In genomic region chr15:75202251-75203016, GRCh38 we compare ENCODE assay signal across 8 cellular contexts. TPM values are rescaled to one million over a fixed set of nuclear protein-coding genes. Genes with fewer than 3 reads are reported as not detected.
DNase-seq lines count a peak whose midpoint lies in the region; TF ChIP-seq lines count a peak whose summit lies in the region.

No MANE protein-coding gene starts in this region.

- peak overlapping the region; percentile 98 to 99 for H3K9ac ChIP-seq in colonic mucosa (ENCODE audit: low read depth in 2 of 2, low read length in 2 of 2)
- peak overlapping the region; percentile 76 to 80 for H3K9ac ChIP-seq in liver (ENCODE audit: low read depth in 1 of 2, low read length in 2 of 2)

- H3K4me1 ChIP-seq in colonic mucosa (peaks cover 29% of the 10 kb centered on the region), liver (ENCODE audit: control insufficient read depth in 4 of 4, insufficient read depth in 4 of 4, low read length in 3 of 4) (peaks cover 5 to 45% (median 26%) of the 10 kb centered on the region in 4 donors)

- H3K36me3 ChIP-seq in H7 (replicated peaks; ENCODE audit: control insufficient read depth, insufficient read depth, low read length) (peaks cover 12% of the 10 kb centered on the region), colonic mucosa (no peaks in the 10 kb centered on the region), liver (ENCODE audit: control insufficient read depth in 4 of 4, insufficient read depth in 3 of 4, low read depth in 1 of 4, low read length in 3 of 4) (peaks cover 0 to 3% (median 0%) of the 10 kb centered on the region in 4 donors)

- no peak for TF ChIP-seq RAD21 in liver (IDR thresholded peaks at IDR 0.05)

- peak overlapping the region; percentile 82 for H3K4me3 ChIP-seq in GM12864 (ENCODE audit: low read depth, low read length)
- H3K4me3 ChIP-seq in H7 (ENCODE audit: insufficient read depth, low read depth, low read length) = peak overlapping the region; percentile 93
- H3K4me3 ChIP-seq in colonic mucosa = peak overlapping the region; percentile 88
- peak overlapping the region; percentile 74 to 81 (median 77) for H3K4me3 ChIP-seq in liver (ENCODE audit: low read depth in 1 of 3, low read length in 3 of 3)

- peak; percentile 18 for TF ChIP-seq CTCF in GM12864 (IDR thresholded peaks at IDR 0.05; ENCODE audit: low read depth, low read length, missing control alignments)
- TF ChIP-seq CTCF in colonic mucosa (IDR thresholded peaks at IDR 0.05) = peak; percentile 32
- TF ChIP-seq CTCF in liver (IDR thresholded peaks at IDR 0.05; ENCODE audit: low read depth, low read length, missing input control) = no peak

- intact Hi-C loops in colonic mucosa (cut with DNase I) = no loop called here

- DNase-seq in GM12864 (ENCODE audit: low read depth) = peak; percentile 73
- peak; percentile 82 for DNase-seq in H7
- peak; percentile 93 for DNase-seq in NAMALWA (ENCODE audit: low spot score)
- peak; percentile 79 to 84 for DNase-seq in activated CD4-positive, alpha-beta T cell treated with anti-CD3 and anti-CD28 coated beads for 4 hours
- DNase-seq in colonic mucosa = peak; percentile 83
- DNase-seq in stimulated activated CD4-positive, alpha-beta T cell treated with anti-CD3 and anti-CD28 coated beads, TNF-alpha, amount 100 ng/mL, for 1 hour (ENCODE audit: low read depth in 3 of 3, low spot score in 1 of 3) = peak; percentile 47 to 72 (median 70)
- no peak for DNase-seq in NCI-H1048 (lab: John Stamatoyannopoulos, UW)

- WGBS in liver = 2% methylated on average over 71 of the region's 71 CpGs

- H3K27ac ChIP-seq in colonic mucosa = peak overlapping the region; percentile 84
- peak overlapping the region; percentile 66 to 88 for H3K27ac ChIP-seq in liver (ENCODE audit: low read depth in 1 of 2, low read length in 2 of 2)

- H3K27me3 ChIP-seq in H7 (ENCODE audit: control insufficient read depth, insufficient read depth, low read length) (no peaks in the 10 kb centered on the region; the same call in 1 of the 2 replicates), colonic mucosa (no peaks in the 10 kb centered on the region), liver (ENCODE audit: control insufficient read depth in 4 of 4, insufficient read depth in 4 of 4, low read length in 3 of 4) (no peaks in the 10 kb centered on the region)

- H3K9me3 ChIP-seq in colonic mucosa (no peaks in the 10 kb centered on the region), liver (ENCODE audit: control insufficient read depth in 4 of 4, low read length in 3 of 4) (no peaks in the 10 kb centered on the region)

TF ChIP-seq in liver, 16 proteins besides CTCF, POLR2A, EP300 and RAD21:
- no peak for TF ChIP-seq FOXA2 (IDR thresholded peaks at IDR 0.05)
- TF ChIP-seq EGR1 (IDR thresholded peaks at IDR 0.05; ENCODE audit: low read depth in 2 of 2) = no peak
- no peak for TF ChIP-seq ZBTB33 (IDR thresholded peaks at IDR 0.05)
- no peak for TF ChIP-seq GABPA (IDR thresholded peaks at IDR 0.05 in 1 of 2, conservative IDR thresholded peaks at IDR 0.05 in 1 of 2)
- no peak for TF ChIP-seq HNF4A (conservative IDR thresholded peaks at IDR 0.05)
- TF ChIP-seq REST (IDR thresholded peaks at IDR 0.05) = no peak
- no peak for TF ChIP-seq ATF3 (IDR thresholded peaks at IDR 0.05)
- no peak for TF ChIP-seq RXRA (IDR thresholded peaks at IDR 0.05)
- no peak for TF ChIP-seq TAF1 (conservative IDR thresholded peaks at IDR 0.05)
- TF ChIP-seq YY1 (IDR thresholded peaks at IDR 0.05) = no peak
- no peak for TF ChIP-seq NR2F2 (IDR thresholded peaks at IDR 0.05)
- TF ChIP-seq JUND (IDR thresholded peaks at IDR 0.05) = no peak
- no peak for TF ChIP-seq HNF4G (IDR thresholded peaks at IDR 0.05)
- TF ChIP-seq MAX (IDR thresholded peaks at IDR 0.05) = no peak
- TF ChIP-seq SP1 (IDR thresholded peaks at IDR 0.05) = no peak
- TF ChIP-seq FOXA1 (IDR thresholded peaks at IDR 0.05) = no peak

RNA-seq across cellular contexts. Expression of gene C15orf39, which starts 0.8 kb away (rescaled TPM):
- total RNA-seq in H7 (2014; rRNA removed; shearing (Covaris generic)) = 35.9 and 37.1 TPM in 2 replicates
- total RNA-seq in colonic mucosa = 10 to 100 TPM; 22.3 to 27.3 TPM
- 1 to 10 TPM; 2.3 to 4.0 TPM for total RNA-seq in liver
- 1 to 10 TPM; 1.2 to 3.7 TPM for polyA plus RNA-seq in liver

RNA-seq across cellular contexts. Expression of gene GOLGA6C, which starts 55.7 kb away (rescaled TPM):
- total RNA-seq in H7 (2014; rRNA removed; shearing (Covaris generic)) = 0.07 and 0.24 TPM in 2 replicates
- not detected for total RNA-seq in colonic mucosa
- total RNA-seq in liver = under 1 TPM in 1 of 2 donors, not detected in 1; 0.08 TPM
- not detected for polyA plus RNA-seq in liver
